ENCODE assay signal across 2 cellular contexts in the genomic region with DNA sequence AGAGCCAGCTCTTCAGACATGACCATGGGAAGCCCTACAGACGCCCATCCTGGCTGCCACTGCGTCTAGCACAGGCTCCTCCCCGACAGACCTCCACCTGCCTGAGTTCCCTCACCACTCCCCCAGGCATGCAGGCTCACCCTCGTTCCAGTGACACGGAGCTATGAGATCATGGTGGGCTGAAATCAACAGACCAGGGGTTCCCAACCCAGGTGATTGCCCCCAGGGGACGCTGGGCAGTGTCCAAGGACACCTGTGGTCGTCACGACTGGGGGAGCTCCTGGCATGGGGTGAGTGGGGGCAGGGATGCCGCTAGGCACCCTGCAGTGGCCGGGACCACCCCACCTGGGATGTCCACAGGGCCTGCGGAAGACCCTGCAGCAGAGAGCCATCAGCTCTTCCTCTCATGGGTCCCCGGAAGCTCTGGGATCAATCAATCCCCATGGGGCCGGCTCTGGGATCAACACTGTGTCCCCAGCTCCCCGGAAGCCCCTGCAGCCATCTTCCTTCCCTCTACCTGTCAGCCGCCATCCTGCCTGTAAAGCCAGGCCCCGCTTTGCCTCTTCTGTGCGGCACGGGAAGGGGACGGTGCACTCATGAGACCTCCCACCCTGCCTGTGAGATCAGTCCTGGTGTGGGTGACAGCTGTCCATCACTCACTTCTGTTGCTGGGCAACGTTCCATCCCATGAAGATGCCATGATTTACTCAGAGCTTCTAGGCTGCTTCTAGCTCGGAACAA.
TF ChIP-seq lines count a peak whose summit lies in the region.

No MANE protein-coding gene starts in this region.

TF ChIP-seq in SK-N-SH, 30 proteins besides CTCF, POLR2A, EP300 and RAD21:
- TF ChIP-seq, protein P1, sequence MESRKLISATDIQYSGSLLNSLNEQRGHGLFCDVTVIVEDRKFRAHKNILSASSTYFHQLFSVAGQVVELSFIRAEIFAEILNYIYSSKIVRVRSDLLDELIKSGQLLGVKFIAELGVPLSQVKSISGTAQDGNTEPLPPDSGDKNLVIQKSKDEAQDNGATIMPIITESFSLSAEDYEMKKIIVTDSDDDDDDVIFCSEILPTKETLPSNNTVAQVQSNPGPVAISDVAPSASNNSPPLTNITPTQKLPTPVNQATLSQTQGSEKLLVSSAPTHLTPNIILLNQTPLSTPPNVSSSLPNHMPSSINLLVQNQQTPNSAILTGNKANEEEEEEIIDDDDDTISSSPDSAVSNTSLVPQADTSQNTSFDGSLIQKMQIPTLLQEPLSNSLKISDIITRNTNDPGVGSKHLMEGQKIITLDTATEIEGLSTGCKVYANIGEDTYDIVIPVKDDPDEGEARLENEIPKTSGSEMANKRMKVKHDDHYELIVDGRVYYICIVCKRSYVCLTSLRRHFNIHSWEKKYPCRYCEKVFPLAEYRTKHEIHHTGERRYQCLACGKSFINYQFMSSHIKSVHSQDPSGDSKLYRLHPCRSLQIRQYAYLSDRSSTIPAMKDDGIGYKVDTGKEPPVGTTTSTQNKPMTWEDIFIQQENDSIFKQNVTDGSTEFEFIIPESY (IDR thresholded peaks at IDR 0.05; ENCODE audit: borderline replicate concordance, low read depth): no peak
- TF ChIP-seq MEF2A (IDR thresholded peaks at IDR 0.05; ENCODE audit: borderline replicate concordance, low read depth) (no peak), SMC3 (IDR thresholded peaks at IDR 0.05; ENCODE audit: low read depth, low read length) (no peak), RCOR1 (IDR thresholded peaks at IDR 0.05; ENCODE audit: low read length) (no peak), FOSL2 (IDR thresholded peaks at IDR 0.05; ENCODE audit: borderline replicate concordance, low read depth) (no peak), GATA2 (CRISPR knock-in tag; IDR thresholded peaks at IDR 0.05) (no peak), RXRA (IDR thresholded peaks at IDR 0.05; ENCODE audit: borderline replicate concordance, low read depth) (no peak), MXI1 (IDR thresholded peaks at IDR 0.05; ENCODE audit: low read depth, low read length) (no peak), GABPA (IDR thresholded peaks at IDR 0.05; ENCODE audit: low read depth) (no peak), TCF12 (IDR thresholded peaks at IDR 0.05) (no peak), JUND (IDR thresholded peaks at IDR 0.05) (no peak), POLR2AphosphoS5 (IDR thresholded peaks at IDR 0.05; ENCODE audit: low read depth, low read length) (no peak)
- TF ChIP-seq, protein P2, sequence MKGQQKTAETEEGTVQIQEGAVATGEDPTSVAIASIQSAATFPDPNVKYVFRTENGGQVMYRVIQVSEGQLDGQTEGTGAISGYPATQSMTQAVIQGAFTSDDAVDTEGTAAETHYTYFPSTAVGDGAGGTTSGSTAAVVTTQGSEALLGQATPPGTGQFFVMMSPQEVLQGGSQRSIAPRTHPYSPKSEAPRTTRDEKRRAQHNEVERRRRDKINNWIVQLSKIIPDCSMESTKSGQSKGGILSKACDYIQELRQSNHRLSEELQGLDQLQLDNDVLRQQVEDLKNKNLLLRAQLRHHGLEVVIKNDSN (IDR thresholded peaks at IDR 0.05; ENCODE audit: borderline replicate concordance, low read depth): no peak
- TF ChIP-seq, protein P3, sequence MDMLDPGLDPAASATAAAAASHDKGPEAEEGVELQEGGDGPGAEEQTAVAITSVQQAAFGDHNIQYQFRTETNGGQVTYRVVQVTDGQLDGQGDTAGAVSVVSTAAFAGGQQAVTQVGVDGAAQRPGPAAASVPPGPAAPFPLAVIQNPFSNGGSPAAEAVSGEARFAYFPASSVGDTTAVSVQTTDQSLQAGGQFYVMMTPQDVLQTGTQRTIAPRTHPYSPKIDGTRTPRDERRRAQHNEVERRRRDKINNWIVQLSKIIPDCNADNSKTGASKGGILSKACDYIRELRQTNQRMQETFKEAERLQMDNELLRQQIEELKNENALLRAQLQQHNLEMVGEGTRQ (IDR thresholded peaks at IDR 0.05; ENCODE audit: borderline replicate concordance, low read depth, low read length): no peak
- TF ChIP-seq, protein P4, sequence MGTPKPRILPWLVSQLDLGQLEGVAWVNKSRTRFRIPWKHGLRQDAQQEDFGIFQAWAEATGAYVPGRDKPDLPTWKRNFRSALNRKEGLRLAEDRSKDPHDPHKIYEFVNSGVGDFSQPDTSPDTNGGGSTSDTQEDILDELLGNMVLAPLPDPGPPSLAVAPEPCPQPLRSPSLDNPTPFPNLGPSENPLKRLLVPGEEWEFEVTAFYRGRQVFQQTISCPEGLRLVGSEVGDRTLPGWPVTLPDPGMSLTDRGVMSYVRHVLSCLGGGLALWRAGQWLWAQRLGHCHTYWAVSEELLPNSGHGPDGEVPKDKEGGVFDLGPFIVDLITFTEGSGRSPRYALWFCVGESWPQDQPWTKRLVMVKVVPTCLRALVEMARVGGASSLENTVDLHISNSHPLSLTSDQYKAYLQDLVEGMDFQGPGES (IDR thresholded peaks at IDR 0.05; ENCODE audit: low read depth, low read length): no peak
- TF ChIP-seq, protein P5, sequence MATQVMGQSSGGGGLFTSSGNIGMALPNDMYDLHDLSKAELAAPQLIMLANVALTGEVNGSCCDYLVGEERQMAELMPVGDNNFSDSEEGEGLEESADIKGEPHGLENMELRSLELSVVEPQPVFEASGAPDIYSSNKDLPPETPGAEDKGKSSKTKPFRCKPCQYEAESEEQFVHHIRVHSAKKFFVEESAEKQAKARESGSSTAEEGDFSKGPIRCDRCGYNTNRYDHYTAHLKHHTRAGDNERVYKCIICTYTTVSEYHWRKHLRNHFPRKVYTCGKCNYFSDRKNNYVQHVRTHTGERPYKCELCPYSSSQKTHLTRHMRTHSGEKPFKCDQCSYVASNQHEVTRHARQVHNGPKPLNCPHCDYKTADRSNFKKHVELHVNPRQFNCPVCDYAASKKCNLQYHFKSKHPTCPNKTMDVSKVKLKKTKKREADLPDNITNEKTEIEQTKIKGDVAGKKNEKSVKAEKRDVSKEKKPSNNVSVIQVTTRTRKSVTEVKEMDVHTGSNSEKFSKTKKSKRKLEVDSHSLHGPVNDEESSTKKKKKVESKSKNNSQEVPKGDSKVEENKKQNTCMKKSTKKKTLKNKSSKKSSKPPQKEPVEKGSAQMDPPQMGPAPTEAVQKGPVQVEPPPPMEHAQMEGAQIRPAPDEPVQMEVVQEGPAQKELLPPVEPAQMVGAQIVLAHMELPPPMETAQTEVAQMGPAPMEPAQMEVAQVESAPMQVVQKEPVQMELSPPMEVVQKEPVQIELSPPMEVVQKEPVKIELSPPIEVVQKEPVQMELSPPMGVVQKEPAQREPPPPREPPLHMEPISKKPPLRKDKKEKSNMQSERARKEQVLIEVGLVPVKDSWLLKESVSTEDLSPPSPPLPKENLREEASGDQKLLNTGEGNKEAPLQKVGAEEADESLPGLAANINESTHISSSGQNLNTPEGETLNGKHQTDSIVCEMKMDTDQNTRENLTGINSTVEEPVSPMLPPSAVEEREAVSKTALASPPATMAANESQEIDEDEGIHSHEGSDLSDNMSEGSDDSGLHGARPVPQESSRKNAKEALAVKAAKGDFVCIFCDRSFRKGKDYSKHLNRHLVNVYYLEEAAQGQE (IDR thresholded peaks at IDR 0.05; ENCODE audit: low read depth, low read length): no peak
- TF ChIP-seq, protein P6, sequence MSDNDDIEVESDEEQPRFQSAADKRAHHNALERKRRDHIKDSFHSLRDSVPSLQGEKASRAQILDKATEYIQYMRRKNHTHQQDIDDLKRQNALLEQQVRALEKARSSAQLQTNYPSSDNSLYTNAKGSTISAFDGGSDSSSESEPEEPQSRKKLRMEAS (IDR thresholded peaks at IDR 0.05; ENCODE audit: low read depth): no peak

TF ChIP-seq in SK-N-SH treated with all-trans-retinoic acid at 6 μM for 48 hours, 23 proteins besides CTCF, POLR2A, EP300 and RAD21 (continued from another document):
- TF ChIP-seq, protein P7, sequence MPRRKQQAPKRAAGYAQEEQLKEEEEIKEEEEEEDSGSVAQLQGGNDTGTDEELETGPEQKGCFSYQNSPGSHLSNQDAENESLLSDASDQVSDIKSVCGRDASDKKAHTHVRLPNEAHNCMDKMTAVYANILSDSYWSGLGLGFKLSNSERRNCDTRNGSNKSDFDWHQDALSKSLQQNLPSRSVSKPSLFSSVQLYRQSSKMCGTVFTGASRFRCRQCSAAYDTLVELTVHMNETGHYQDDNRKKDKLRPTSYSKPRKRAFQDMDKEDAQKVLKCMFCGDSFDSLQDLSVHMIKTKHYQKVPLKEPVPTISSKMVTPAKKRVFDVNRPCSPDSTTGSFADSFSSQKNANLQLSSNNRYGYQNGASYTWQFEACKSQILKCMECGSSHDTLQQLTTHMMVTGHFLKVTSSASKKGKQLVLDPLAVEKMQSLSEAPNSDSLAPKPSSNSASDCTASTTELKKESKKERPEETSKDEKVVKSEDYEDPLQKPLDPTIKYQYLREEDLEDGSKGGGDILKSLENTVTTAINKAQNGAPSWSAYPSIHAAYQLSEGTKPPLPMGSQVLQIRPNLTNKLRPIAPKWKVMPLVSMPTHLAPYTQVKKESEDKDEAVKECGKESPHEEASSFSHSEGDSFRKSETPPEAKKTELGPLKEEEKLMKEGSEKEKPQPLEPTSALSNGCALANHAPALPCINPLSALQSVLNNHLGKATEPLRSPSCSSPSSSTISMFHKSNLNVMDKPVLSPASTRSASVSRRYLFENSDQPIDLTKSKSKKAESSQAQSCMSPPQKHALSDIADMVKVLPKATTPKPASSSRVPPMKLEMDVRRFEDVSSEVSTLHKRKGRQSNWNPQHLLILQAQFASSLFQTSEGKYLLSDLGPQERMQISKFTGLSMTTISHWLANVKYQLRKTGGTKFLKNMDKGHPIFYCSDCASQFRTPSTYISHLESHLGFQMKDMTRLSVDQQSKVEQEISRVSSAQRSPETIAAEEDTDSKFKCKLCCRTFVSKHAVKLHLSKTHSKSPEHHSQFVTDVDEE (CRISPR knock-in tag; IDR thresholded peaks at IDR 0.05): no peak
- TF ChIP-seq CSDC2 (CRISPR knock-in tag; IDR thresholded peaks at IDR 0.05): no peak
- TF ChIP-seq, protein P8, sequence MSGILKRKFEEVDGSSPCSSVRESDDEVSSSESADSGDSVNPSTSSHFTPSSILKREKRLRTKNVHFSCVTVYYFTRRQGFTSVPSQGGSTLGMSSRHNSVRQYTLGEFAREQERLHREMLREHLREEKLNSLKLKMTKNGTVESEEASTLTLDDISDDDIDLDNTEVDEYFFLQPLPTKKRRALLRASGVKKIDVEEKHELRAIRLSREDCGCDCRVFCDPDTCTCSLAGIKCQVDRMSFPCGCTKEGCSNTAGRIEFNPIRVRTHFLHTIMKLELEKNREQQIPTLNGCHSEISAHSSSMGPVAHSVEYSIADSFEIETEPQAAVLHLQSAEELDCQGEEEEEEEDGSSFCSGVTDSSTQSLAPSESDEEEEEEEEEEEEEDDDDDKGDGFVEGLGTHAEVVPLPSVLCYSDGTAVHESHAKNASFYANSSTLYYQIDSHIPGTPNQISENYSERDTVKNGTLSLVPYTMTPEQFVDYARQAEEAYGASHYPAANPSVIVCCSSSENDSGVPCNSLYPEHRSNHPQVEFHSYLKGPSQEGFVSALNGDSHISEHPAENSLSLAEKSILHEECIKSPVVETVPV (CRISPR knock-in tag; IDR thresholded peaks at IDR 0.05): no peak
- TF ChIP-seq, protein P9, sequence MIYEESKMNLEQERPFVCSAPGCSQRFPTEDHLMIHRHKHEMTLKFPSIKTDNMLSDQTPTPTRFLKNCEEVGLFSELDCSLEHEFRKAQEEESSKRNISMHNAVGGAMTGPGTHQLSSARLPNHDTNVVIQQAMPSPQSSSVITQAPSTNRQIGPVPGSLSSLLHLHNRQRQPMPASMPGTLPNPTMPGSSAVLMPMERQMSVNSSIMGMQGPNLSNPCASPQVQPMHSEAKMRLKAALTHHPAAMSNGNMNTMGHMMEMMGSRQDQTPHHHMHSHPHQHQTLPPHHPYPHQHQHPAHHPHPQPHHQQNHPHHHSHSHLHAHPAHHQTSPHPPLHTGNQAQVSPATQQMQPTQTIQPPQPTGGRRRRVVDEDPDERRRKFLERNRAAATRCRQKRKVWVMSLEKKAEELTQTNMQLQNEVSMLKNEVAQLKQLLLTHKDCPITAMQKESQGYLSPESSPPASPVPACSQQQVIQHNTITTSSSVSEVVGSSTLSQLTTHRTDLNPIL (CRISPR knock-in tag; IDR thresholded peaks at IDR 0.05; ENCODE audit: low read depth): no peak
- TF ChIP-seq, protein P10, sequence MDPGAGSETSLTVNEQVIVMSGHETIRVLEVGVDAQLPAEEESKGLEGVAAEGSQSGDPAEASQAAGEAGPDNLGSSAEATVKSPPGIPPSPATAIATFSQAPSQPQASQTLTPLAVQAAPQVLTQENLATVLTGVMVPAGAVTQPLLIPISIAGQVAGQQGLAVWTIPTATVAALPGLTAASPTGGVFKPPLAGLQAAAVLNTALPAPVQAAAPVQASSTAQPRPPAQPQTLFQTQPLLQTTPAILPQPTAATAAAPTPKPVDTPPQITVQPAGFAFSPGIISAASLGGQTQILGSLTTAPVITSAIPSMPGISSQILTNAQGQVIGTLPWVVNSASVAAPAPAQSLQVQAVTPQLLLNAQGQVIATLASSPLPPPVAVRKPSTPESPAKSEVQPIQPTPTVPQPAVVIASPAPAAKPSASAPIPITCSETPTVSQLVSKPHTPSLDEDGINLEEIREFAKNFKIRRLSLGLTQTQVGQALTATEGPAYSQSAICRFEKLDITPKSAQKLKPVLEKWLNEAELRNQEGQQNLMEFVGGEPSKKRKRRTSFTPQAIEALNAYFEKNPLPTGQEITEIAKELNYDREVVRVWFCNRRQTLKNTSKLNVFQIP (CRISPR knock-in tag; IDR thresholded peaks at IDR 0.05; ENCODE audit: borderline replicate concordance, low read depth): no peak
